In genomic region chr5:145661737-145662530, GRCh38 we compare ENCODE assay signal across 19 cellular contexts.
"Had no signal": no experiment of that assay in that cellular context is flagged by ENCODE, and none has a peak within 500 bp of the region (broad histone marks: within the 10 kb centered on the region; RNA-seq: fewer than 3 reads in every experiment).

No MANE protein-coding gene starts in this region.

- H3K36me3 ChIP-seq: MG63, SJCRH30 had no signal

- DNase-seq: activated CD4-positive, alpha-beta T cell treated with anti-CD3 and anti-CD28 coated beads for 4 hours; activated CD8-positive, alpha-beta memory T cell treated with anti-CD3 and anti-CD28 coated beads, Interleukin-2, amount 50 U/mL, for 4 hours; activated CD8-positive, alpha-beta T cell treated with anti-CD3 and anti-CD28 coated beads for 36 hours; activated naive CD4-positive, alpha-beta T cell treated with anti-CD3 and anti-CD28 coated beads, Interleukin-2, amount 50 U/mL, for 16 hours; activated naive CD8-positive, alpha-beta T cell treated with anti-CD3 and anti-CD28 coated beads, Interleukin-2, amount 10 ng/mL, durations not matched to agents 7 days and 5 days; activated T-cell treated with anti-CD3 and anti-CD28 coated beads, Interleukin-2, amount 50 U/mL, for 72 hours; aorta; MV-4-11; NCI-H1092 treated with DMSO at 0.1 percent for 48 hours; NCI-H1417 treated with DMSO at 0.1 percent for 48 hours; NCI-H187; NCI-H2081 treated with DMSO at 0.1 percent for 48 hours; NCI-H226; NCI-H510A treated with DMSO at 0.1 percent for 48 hours; Peyer's patch; Right ventricle myocardium superior; SJCRH30 had no signal

- H3K27ac ChIP-seq: Peyer's patch, RWPE1, SJCRH30 had no signal

- H3K27me3 ChIP-seq: MG63, Peyer's patch had no signal

- H3K4me3 ChIP-seq: MG63, Peyer's patch, SJCRH30 had no signal
